ENCODE assay signal across 8 cellular contexts in the genomic region with DNA sequence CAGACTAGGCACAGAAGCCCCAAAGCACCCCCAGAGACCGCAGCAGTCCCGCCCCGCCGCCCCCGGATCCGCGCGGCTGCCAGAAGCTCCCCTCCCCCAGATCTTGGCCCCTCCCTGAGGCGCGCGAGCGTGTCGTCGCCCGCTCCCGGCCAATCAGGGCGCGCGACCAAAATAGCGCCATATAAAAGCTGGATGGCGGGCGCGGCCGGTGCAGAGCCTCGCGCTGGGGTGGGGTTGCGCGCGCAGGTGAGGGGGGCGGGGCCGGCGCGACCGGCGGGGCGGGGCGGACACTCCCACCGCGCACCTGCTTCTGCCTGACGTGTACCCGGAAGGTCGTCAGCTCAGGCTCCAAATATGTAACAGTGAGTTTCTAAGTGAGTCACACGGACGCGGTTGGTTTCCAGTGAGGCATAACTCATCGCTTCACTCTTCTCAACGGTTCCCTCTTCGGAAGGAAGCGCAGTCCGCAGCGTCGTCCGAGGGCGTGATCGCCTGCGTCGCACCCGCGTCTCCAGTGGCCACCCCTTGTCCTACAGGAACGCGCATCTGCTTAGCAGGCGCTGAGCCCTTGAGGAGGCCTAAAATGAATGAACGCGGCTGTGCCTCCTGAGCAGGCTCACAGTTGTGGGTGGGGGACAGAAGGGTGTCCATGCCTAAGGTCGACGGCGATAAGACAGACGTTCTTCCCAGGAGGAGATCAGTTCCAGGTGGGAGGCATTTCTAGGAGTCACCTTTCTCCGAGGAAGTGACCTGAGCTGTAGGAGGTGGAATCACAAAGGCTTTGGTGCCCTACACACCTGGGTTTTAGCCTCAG. TPM values are rescaled to one million over a fixed set of nuclear protein-coding genes. Genes with fewer than 3 reads are reported as not detected.
DNase-seq lines count a peak whose midpoint lies in the region; ATAC-seq and TF ChIP-seq lines count a peak whose summit lies in the region.

No MANE protein-coding gene starts in this region.

- peaks cover 13% of the 10 kb centered on the region for H3K4me1 ChIP-seq in HAP-1
- peaks cover 0 to 8% of the 10 kb centered on the region in 2 donors for H3K4me1 ChIP-seq in thoracic aorta (ENCODE audit: control insufficient read depth in 1 of 2, low read depth in 2 of 2)

- H3K9me3 ChIP-seq in HAP-1 (no peaks in the 10 kb centered on the region), MG63 (peaks cover 3% of the 10 kb centered on the region), thoracic aorta (no peaks in the 10 kb centered on the region)

- peak overlapping the region in 1 of 2 donors; percentile 16 for H3K27ac ChIP-seq in thoracic aorta

- H3K27me3 ChIP-seq in HAP-1 (ENCODE audit: low read depth), result no peaks in the 10 kb centered on the region
- H3K27me3 ChIP-seq in MG63, result no peaks in the 10 kb centered on the region
- H3K27me3 ChIP-seq in thoracic aorta (replicated peaks; ENCODE audit: insufficient read depth), result no peaks in the 10 kb centered on the region

- ATAC-seq in omental fat pad (ENCODE audit: low FRiP score), result peak; percentile 93
- ATAC-seq in thoracic aorta (ENCODE audit: insufficient number of reproducible peaks, low FRiP score, low read depth), result peak; percentile 68

- TF ChIP-seq CTCF in omental fat pad (IDR thresholded peaks at IDR 0.05) (no peak), thoracic aorta (IDR thresholded peaks at IDR 0.05) (no peak)

- in situ Hi-C loops in HAP-1 (cut with MboI; ENCODE audit: low sequenced_read_pairs), result no loop called here

- DNase-seq in HAP-1 (ENCODE audit: low spot score in 2 of 2) (peak; percentile 60 to 89), MG63 (peak; percentile 85), SIG-M5 treated with dmso at 0.1 percent for 504 hours (lab: John Stamatoyannopoulos, UW; ENCODE audit: unreplicated experiment) (peak; percentile 94), germinal center (ENCODE audit: low spot score) (peak; percentile 99), omental fat pad (ENCODE audit: low spot score) (peak; percentile 79), thoracic aorta (ENCODE audit: low spot score) (peak; percentile 54)
- DNase-seq in activated naive CD4-positive, alpha-beta T cell treated with Interleukin-2 at 50 U/mL for 16 hours, result peak; percentile 97

- H3K36me3 ChIP-seq in HAP-1 (replicated peaks) (no peaks in the 10 kb centered on the region), MG63 (no peaks in the 10 kb centered on the region), thoracic aorta (no peaks in the 10 kb centered on the region)

- H3K4me3 ChIP-seq in GM08714 (ENCODE audit: low read length), result peak overlapping the region; percentile 43; the same call in 1 of the 2 replicates
- H3K4me3 ChIP-seq in HAP-1, result peak overlapping the region; percentile 31
- H3K4me3 ChIP-seq in MG63, result peak overlapping the region; percentile 41
- peak overlapping the region; percentile 76 for H3K4me3 ChIP-seq in thoracic aorta

RNA-seq across cellular contexts. Expression of gene EZR, which starts 50.6 kb away (rescaled TPM):
- 226 and 236 TPM in 2 replicates for total RNA-seq in MG63 (2014; rRNA removed; shearing (Covaris generic); ENCODE audit: low replicate concordance)
- total RNA-seq in omental fat pad (100 to 1,000 TPM in 2 of 4 donors, 10 to 100 TPM in 2; 60.9 to 480 (median 251) TPM), thoracic aorta (10 to 100 TPM; 26.8 to 55.2 TPM)
